1 cellular context compared by ENCODE assay signal in the genomic region with DNA sequence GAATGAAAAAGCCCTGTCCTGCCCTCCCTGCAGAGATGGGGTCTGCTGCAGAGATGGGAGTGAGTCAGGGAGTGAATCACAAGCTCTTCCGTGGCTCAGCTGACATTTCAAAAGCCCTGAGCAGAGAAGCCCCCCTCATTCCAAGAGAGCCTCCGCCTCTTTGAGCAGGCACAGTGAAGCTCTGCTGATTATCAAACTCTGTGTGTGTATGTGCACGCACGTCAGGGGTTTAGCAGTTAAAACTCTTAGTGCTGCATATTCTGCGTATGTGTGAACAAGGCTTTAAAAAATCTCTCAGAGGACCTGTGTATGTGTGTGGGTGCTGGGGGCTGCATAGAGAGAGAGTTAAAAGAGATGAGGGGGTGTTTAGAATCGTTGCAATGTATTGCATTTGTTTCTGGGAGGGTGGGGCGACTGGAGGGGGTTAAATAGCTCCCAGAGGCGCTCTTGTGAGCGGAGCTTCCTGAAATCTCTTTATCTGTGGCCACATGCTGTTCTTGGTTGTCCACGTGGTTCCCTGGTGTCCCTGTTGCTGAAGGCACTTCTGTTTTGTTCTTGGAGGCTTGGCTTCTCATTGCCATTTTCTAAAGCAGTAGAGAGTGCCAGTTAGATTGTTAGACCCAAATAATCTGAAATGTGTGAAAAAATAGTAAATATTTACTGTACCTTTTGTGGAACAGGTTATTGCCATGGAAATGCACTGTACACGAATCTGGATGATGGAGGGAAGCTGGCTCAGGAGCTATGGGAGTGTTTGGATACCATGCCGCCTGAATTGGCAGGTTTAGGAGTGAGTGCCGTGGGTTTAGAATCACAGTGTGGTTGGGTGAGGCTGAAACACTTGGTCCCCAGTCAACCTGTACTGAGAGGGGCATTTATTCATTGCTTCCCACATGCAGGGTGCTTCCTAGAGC.
TF ChIP-seq lines count a peak whose summit lies in the region.

No MANE protein-coding gene starts in this region.

TF ChIP-seq in K562, 482 proteins besides CTCF, POLR2A, EP300 and RAD21 (continued from another document):
- TF ChIP-seq, protein P1, sequence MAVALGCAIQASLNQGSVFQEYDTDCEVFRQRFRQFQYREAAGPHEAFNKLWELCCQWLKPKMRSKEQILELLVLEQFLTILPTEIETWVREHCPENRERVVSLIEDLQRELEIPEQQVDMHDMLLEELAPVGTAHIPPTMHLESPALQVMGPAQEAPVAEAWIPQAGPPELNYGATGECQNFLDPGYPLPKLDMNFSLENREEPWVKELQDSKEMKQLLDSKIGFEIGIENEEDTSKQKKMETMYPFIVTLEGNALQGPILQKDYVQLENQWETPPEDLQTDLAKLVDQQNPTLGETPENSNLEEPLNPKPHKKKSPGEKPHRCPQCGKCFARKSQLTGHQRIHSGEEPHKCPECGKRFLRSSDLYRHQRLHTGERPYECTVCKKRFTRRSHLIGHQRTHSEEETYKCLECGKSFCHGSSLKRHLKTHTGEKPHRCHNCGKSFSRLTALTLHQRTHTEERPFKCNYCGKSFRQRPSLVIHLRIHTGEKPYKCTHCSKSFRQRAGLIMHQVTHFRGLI (CRISPR knock-in tag; IDR thresholded peaks at IDR 0.05), result peak; percentile 79; the same call in 1 of the 2 replicates
- TF ChIP-seq, protein P2, sequence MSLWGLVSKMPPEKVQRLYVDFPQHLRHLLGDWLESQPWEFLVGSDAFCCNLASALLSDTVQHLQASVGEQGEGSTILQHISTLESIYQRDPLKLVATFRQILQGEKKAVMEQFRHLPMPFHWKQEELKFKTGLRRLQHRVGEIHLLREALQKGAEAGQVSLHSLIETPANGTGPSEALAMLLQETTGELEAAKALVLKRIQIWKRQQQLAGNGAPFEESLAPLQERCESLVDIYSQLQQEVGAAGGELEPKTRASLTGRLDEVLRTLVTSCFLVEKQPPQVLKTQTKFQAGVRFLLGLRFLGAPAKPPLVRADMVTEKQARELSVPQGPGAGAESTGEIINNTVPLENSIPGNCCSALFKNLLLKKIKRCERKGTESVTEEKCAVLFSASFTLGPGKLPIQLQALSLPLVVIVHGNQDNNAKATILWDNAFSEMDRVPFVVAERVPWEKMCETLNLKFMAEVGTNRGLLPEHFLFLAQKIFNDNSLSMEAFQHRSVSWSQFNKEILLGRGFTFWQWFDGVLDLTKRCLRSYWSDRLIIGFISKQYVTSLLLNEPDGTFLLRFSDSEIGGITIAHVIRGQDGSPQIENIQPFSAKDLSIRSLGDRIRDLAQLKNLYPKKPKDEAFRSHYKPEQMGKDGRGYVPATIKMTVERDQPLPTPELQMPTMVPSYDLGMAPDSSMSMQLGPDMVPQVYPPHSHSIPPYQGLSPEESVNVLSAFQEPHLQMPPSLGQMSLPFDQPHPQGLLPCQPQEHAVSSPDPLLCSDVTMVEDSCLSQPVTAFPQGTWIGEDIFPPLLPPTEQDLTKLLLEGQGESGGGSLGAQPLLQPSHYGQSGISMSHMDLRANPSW (CRISPR knock-in tag; IDR thresholded peaks at IDR 0.05), result no peak
- TF ChIP-seq, protein P3, sequence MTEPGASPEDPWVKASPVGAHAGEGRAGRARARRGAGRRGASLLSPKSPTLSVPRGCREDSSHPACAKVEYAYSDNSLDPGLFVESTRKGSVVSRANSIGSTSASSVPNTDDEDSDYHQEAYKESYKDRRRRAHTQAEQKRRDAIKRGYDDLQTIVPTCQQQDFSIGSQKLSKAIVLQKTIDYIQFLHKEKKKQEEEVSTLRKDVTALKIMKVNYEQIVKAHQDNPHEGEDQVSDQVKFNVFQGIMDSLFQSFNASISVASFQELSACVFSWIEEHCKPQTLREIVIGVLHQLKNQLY (CRISPR knock-in tag; conservative IDR thresholded peaks at IDR 0.05), result peak in 1 of 2 experiments; percentile 47; a peak in 1 of 4 replicates
- TF ChIP-seq KLF1 (tag; IDR thresholded peaks at IDR 0.05) (no peak), ZNF282 (CRISPR knock-in tag; IDR thresholded peaks at IDR 0.05) (no peak), RBM25 (IDR thresholded peaks at IDR 0.05; ENCODE audit: low read depth, low read length, severe bottlenecking) (no peak), CBFA2T2 (conservative IDR thresholded peaks at IDR 0.05) (peak; percentile 58), KLF16 (IDR thresholded peaks at IDR 0.05) (peak; percentile 45; the same call in 1 of the 2 replicates), PRPF4 (IDR thresholded peaks at IDR 0.05; ENCODE audit: insufficient read depth, low read depth, low read length, poor library complexity, severe bottlenecking) (no peak), KDM2B (CRISPR knock-in tag; IDR thresholded peaks at IDR 0.05) (no peak), ZNF76 (CRISPR knock-in tag; IDR thresholded peaks at IDR 0.05; ENCODE audit: borderline replicate concordance) (peak; percentile 81; the same call in 1 of the 2 replicates), ZBTB1 (CRISPR knock-in tag; IDR thresholded peaks at IDR 0.05; ENCODE audit: borderline replicate concordance, low read depth) (no peak), DDX20 (tag; IDR thresholded peaks at IDR 0.05; ENCODE audit: low read depth) (no peak), TRIM24 (IDR thresholded peaks at IDR 0.05) (peak; percentile 69 to 84), EWSR1 (IDR thresholded peaks at IDR 0.05; ENCODE audit: borderline replicate concordance, low read depth, partially characterized antibody) (no peak), CBX2 (IDR thresholded peaks at IDR 0.05; ENCODE audit: insufficient read depth, low read length, poor library complexity, severe bottlenecking) (no peak), PML (IDR thresholded peaks at IDR 0.05; ENCODE audit: low read length) (peak; percentile 51; the same call in 1 of the 2 replicates), ZC3H8 (IDR thresholded peaks at IDR 0.05) (no peak), HNRNPK (IDR thresholded peaks at IDR 0.05; ENCODE audit: low read depth, low read length, poor library complexity, severe bottlenecking) (no peak), POU5F1 (IDR thresholded peaks at IDR 0.05; ENCODE audit: borderline replicate concordance, low read depth, low read length, partially characterized antibody) (no peak), SIN3A (IDR thresholded peaks at IDR 0.05; ENCODE audit: borderline replicate concordance in 2 of 2, control insufficient read depth in 1 of 2, low read depth in 2 of 2, low read length in 2 of 2) (peak in 1 of 2 experiments; percentile 70; a peak in 1 of 4 replicates), ZNF696 (CRISPR knock-in tag; conservative IDR thresholded peaks at IDR 0.05) (no peak), C11orf30 (IDR thresholded peaks at IDR 0.05; ENCODE audit: low read depth) (no peak; the same call in 1 of the 2 replicates), GATAD2B (IDR thresholded peaks at IDR 0.05; ENCODE audit: borderline replicate concordance) (no peak), MYNN (IDR thresholded peaks at IDR 0.05) (0 out of 2 replicates have a peak, but pooled peaks have one; percentile 43), MYNN (CRISPR knock-in tag; IDR thresholded peaks at IDR 0.05) (no peak)
- TF ChIP-seq, protein P4, sequence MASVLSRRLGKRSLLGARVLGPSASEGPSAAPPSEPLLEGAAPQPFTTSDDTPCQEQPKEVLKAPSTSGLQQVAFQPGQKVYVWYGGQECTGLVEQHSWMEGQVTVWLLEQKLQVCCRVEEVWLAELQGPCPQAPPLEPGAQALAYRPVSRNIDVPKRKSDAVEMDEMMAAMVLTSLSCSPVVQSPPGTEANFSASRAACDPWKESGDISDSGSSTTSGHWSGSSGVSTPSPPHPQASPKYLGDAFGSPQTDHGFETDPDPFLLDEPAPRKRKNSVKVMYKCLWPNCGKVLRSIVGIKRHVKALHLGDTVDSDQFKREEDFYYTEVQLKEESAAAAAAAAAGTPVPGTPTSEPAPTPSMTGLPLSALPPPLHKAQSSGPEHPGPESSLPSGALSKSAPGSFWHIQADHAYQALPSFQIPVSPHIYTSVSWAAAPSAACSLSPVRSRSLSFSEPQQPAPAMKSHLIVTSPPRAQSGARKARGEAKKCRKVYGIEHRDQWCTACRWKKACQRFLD (CRISPR knock-in tag; IDR thresholded peaks at IDR 0.05), result peak; percentile 96
- TF ChIP-seq, protein P5, sequence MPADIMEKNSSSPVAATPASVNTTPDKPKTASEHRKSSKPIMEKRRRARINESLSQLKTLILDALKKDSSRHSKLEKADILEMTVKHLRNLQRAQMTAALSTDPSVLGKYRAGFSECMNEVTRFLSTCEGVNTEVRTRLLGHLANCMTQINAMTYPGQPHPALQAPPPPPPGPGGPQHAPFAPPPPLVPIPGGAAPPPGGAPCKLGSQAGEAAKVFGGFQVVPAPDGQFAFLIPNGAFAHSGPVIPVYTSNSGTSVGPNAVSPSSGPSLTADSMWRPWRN (IDR thresholded peaks at IDR 0.05; ENCODE audit: low read depth), result no peak
- TF ChIP-seq, protein P6, sequence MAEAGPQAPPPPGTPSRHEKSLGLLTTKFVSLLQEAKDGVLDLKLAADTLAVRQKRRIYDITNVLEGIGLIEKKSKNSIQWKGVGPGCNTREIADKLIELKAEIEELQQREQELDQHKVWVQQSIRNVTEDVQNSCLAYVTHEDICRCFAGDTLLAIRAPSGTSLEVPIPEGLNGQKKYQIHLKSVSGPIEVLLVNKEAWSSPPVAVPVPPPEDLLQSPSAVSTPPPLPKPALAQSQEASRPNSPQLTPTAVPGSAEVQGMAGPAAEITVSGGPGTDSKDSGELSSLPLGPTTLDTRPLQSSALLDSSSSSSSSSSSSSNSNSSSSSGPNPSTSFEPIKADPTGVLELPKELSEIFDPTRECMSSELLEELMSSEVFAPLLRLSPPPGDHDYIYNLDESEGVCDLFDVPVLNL (CRISPR knock-in tag; IDR thresholded peaks at IDR 0.05; ENCODE audit: low read depth), result no peak
